In the genomic region with DNA sequence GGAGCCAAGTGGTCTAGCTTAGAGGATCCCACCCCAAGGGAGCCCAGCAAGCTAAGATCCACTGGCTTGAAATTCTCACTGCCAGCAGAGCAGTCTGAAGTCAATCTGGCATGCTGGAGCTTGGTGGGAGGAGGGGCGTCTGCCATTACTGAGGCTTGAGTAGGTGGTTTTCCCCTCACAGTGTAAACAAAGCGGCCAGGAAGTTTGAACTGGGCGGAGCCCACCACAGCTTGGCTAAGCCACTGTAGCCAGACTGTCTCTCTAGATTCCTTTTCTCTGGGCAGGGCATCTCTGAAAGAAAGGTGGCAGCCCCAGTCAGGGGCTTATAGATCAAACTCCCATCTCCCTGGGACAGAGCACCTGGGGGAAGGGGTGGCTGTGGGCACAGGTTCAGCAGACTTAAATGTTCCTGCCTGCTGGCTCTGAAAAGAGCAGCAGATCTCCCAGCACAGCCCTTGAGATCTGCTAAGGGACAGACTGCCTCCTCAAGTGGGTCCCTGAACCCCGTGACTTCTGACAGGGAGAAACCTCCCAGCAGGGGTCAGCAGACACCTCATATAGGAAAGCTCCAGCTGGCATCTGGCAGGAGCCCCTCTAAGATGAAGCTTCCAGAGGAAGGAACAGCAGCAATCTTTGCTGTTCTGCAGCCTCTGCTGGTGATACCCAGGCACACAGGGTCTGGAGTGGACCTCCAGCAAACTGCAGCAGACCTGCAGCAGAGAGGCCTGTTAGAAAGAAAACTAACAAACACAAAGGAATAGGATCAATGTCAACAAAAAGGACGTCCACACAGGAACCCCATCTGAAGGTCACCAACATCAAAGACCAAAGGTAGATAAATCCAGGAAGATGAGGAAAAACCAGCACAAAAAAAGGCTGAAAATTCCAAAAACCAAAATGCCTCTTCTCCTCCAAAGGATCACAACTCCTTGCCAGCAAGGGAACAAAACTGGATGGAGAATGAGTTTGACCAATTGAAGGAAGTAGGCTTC, we compare ENCODE assay signal across 8 cellular contexts.
A peak's percentile ranks its signal among the peaks of the same experiment; 100 is the strongest.
DNase-seq lines count a peak whose midpoint lies in the region; ATAC-seq lines count a peak whose summit lies in the region.
"Not testable (repeated sequence)": the region's sequence is repeated elsewhere in the genome, so short reads cannot be mapped to it uniquely, and the experiment has no call there.

No MANE protein-coding gene starts in this region.

- H3K36me3 ChIP-seq in NT2/D1 (ENCODE audit: insufficient read depth, insufficient read length, low read length), result not testable (repeated sequence)

- CTCF ChIA-PET in activated CD4-positive, alpha-beta memory T cell treated with anti-CD3 and anti-CD28 coated beads, Interleukin-2, amount 10 ng/mL, durations not matched to agents 7 days and 5 days (lab: Charles Lee), result interaction anchor here (1.3 to 1.4 kb wide), 3 partner anchors 12 to 542 kb away, joined by 3 to 5 read pairs (median 4); a partner anchor contains a TSS

- not testable (repeated sequence) for H3K27me3 ChIP-seq in NT2/D1 (ENCODE audit: insufficient read depth, insufficient read length)

- peaks cover 35% of the 10 kb centered on the region for H3K4me1 Mint-ChIP-seq in activated CD4-positive, alpha-beta memory T cell treated with anti-CD3 and anti-CD28 coated beads, Interleukin-2, amount 10 ng/mL, durations not matched to agents 7 days and 5 days

- H3K27me3 Mint-ChIP-seq in activated CD4-positive, alpha-beta memory T cell treated with anti-CD3 and anti-CD28 coated beads, Interleukin-2, amount 10 ng/mL, durations not matched to agents 7 days and 5 days, result not testable (repeated sequence)

- POLR2A ChIA-PET in activated CD4-positive, alpha-beta memory T cell treated with anti-CD3 and anti-CD28 coated beads, Interleukin-2, amount 10 ng/mL, durations not matched to agents 7 days and 5 days (lab: Charles Lee), result interaction anchor here (0.7 to 2.3 kb wide), 2 partner anchors 376 to 543 kb away, joined by 3 to 9 read pairs; a partner anchor contains a TSS

- not testable (repeated sequence) for H3K4me3 ChIP-seq in NT2/D1 (ENCODE audit: insufficient read length, low read depth)

- DNase-seq in CMK (ENCODE audit: low read depth) (peak; percentile 59), NT2/D1 (ENCODE audit: low read depth, low spot score) (peak; percentile 22), cerebellar cortex (ENCODE audit: low spot score) (peak; percentile 5), left kidney (ENCODE audit: low read depth, low spot score) (peak; percentile 30)
- peak; percentile 52 for DNase-seq in activated CD4-positive, alpha-beta memory T cell treated with anti-CD3 and anti-CD28 coated beads, Interleukin-2, amount 10 ng/mL, durations not matched to agents 7 days and 5 days
- DNase-seq in stimulated activated CD8-positive, alpha-beta memory T cell treated with anti-CD3 and anti-CD28 coated beads, Interleukin-12 subunit alpha, Interleukin-12 subunit beta, amount 100 ng/mL, for 4 hours (ENCODE audit: low read depth), result peak; percentile 8

- H3K4me1 ChIP-seq in NT2/D1 (ENCODE audit: insufficient read depth, insufficient read length), result not testable (repeated sequence)

- peak; percentile 76 for ATAC-seq in GM19397 (IDR thresholded peaks at IDR 0.05; ENCODE audit: unreplicated experiment)
- peak; percentile 84 for ATAC-seq in HG03354 (IDR thresholded peaks at IDR 0.05; ENCODE audit: poor library complexity, severe bottlenecking, unreplicated experiment)

- peaks cover 12% of the 10 kb centered on the region for H3K36me3 Mint-ChIP-seq in activated CD4-positive, alpha-beta memory T cell treated with anti-CD3 and anti-CD28 coated beads, Interleukin-2, amount 10 ng/mL, durations not matched to agents 7 days and 5 days (ENCODE audit: low read depth)

- H3K27ac Mint-ChIP-seq in activated CD4-positive, alpha-beta memory T cell treated with anti-CD3 and anti-CD28 coated beads, Interleukin-2, amount 10 ng/mL, durations not matched to agents 7 days and 5 days, result peak overlapping the region; percentile 55

- H3K9ac ChIP-seq in NT2/D1 (ENCODE audit: insufficient read length, low read depth), result not testable (repeated sequence)

- not testable (repeated sequence) for H3K9me3 Mint-ChIP-seq in activated CD4-positive, alpha-beta memory T cell treated with anti-CD3 and anti-CD28 coated beads, Interleukin-2, amount 10 ng/mL, durations not matched to agents 7 days and 5 days

- H3K4me3 Mint-ChIP-seq in activated CD4-positive, alpha-beta memory T cell treated with anti-CD3 and anti-CD28 coated beads, Interleukin-2, amount 10 ng/mL, durations not matched to agents 7 days and 5 days, result not testable (repeated sequence)

- H3K9me3 ChIP-seq in NT2/D1 (ENCODE audit: insufficient read depth, low read length), result not testable (repeated sequence)

Comparison
In these comparisons a context has a peak if more than half of its experiments do, and no peak if none do; other contexts are left out.
1. DNase-seq: peak in every context shown above with its lines; median percentile 59 in CMK; 52 in activated CD4-positive, alpha-beta memory T cell treated with anti-CD3 and anti-CD28 coated beads, Interleukin-2, amount 10 ng/mL, durations not matched to agents 7 days and 5 days; 30 in left kidney; 22 in NT2/D1; 8 in stimulated activated CD8-positive, alpha-beta memory T cell treated with anti-CD3 and anti-CD28 coated beads, Interleukin-12 subunit alpha, Interleukin-12 subunit beta, amount 100 ng/mL, for 4 hours; 5 in cerebellar cortex.